ENCODE assay signal across 15 cellular contexts in the genomic region with DNA sequence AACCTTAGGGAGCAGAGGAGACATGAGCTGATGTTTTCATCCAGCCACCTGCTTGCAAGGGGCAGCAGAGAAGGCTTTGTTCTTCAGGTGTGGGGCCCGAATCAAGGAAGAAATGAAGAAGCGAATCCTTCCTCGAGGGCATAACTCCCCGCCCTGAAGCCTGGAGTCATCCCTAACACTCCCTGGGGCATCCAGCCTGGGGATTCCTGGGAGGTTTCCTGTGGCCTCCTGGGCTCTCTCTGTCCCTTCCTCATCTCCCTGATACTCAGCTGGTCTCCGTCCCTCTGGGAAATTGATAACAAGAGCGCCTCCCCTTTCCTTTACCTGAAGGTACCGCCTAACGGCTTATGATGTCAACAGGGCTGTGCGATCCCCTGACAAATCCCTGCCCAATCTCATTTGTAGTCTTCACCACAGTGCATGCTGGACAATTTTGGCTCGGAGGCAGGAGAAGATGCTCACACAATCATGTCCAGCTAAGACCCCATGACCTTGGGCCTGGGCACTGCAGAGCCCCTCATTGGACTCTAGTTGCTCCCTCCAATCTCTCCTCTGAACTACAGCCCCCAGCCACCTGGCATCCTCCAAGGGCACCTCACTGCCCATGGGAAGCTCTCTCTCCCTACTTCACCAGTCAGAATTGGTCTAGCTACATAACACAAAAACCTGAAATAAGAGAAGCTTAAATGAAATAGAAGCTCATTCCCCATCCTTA.
DNase-seq lines count a peak whose midpoint lies in the region; TF ChIP-seq lines count a peak whose summit lies in the region.
"Had no signal": no experiment of that assay in that cellular context is flagged by ENCODE, and none has a peak within 500 bp of the region (broad histone marks: within the 10 kb centered on the region; RNA-seq: fewer than 3 reads in every experiment).

No MANE protein-coding gene starts in this region.

- H3K4me1 ChIP-seq in H9 (ENCODE audit: insufficient read depth, low read length) (no peaks in the 10 kb centered on the region), spleen (no peaks in the 10 kb centered on the region)
- H3K4me1 ChIP-seq: BLaER1 had no signal

- H3K9me3 ChIP-seq in H9 (ENCODE audit: control insufficient read depth, low read depth, low read length) (no peaks in the 10 kb centered on the region), spleen (no peaks in the 10 kb centered on the region)
- H3K9me3 ChIP-seq: BLaER1 had no signal

- no peak overlapping the region for H3K4me2 ChIP-seq in H9 (ENCODE audit: insufficient read depth, insufficient read length, low read length)
- H3K4me2 ChIP-seq: BLaER1 had no signal

- no peak overlapping the region; a peak in 1 of 7 replicates for H3K27ac Mint-ChIP-seq in H9
- H3K27ac Mint-ChIP-seq in activated T-helper 1 cell treated with anti-CD3 and anti-CD28 coated beads, Interleukin-12 subunit alpha, Interleukin-12 subunit beta, Interleukin-2, Interleukin-4 antibody, amounts not matched to agents 30 ng/mL and 10 ng/mL and 1 ng/mL, durations not matched to agents 14 hours and 24 hours and 36 hours: no peak overlapping the region
- H3K27ac Mint-ChIP-seq: CD8-positive, alpha-beta T cell had no signal

- WGBS in H9 (ENCODE audit: extremely low coverage, insufficient read length, low lambda C conversion rate): no CpG with 5 or more reads among the region's 10 CpGs
- 73 to 88% (median 78%) methylated on average over 10 of the region's 10 CpGs for WGBS in spleen, 5 donors

- H3K18ac ChIP-seq in H9 (ENCODE audit: insufficient read length, low read depth, low read length): no peak overlapping the region

- no peak overlapping the region for H2BK20ac ChIP-seq in H9 (ENCODE audit: low read depth, low read length, poor library complexity, severe bottlenecking)

- H3K27me3 Mint-ChIP-seq in H9 (ENCODE audit: low read depth): peaks cover 31% of the 10 kb centered on the region
- peaks cover 3% of the 10 kb centered on the region for H3K27me3 Mint-ChIP-seq in activated T-helper 1 cell treated with anti-CD3 and anti-CD28 coated beads, Interleukin-12 subunit alpha, Interleukin-12 subunit beta, Interleukin-2, Interleukin-4 antibody, amounts not matched to agents 30 ng/mL and 10 ng/mL and 1 ng/mL, durations not matched to agents 14 hours and 24 hours and 36 hours (ENCODE audit: insufficient read depth)

- H3K4me3 Mint-ChIP-seq in H9: no peak overlapping the region
- H3K4me3 Mint-ChIP-seq in activated T-helper 1 cell treated with anti-CD3 and anti-CD28 coated beads, Interleukin-12 subunit alpha, Interleukin-12 subunit beta, Interleukin-2, Interleukin-4 antibody, amounts not matched to agents 30 ng/mL and 10 ng/mL and 1 ng/mL, durations not matched to agents 14 hours and 24 hours and 36 hours: no peak overlapping the region
- H3K4me3 Mint-ChIP-seq: CD8-positive, alpha-beta T cell had no signal

- H2BK120ac ChIP-seq in H9 (ENCODE audit: low read depth, low read length, poor library complexity, severe bottlenecking): no peak overlapping the region

- no peak overlapping the region for H3K4me3 ChIP-seq in spleen
- H3K4me3 ChIP-seq: BLaER1 had no signal

- H3K4me1 Mint-ChIP-seq in H9: peaks cover 4 to 10% of the 10 kb centered on the region in 2 experiments
- H3K4me1 Mint-ChIP-seq in activated T-helper 1 cell treated with anti-CD3 and anti-CD28 coated beads, Interleukin-12 subunit alpha, Interleukin-12 subunit beta, Interleukin-2, Interleukin-4 antibody, amounts not matched to agents 30 ng/mL and 10 ng/mL and 1 ng/mL, durations not matched to agents 14 hours and 24 hours and 36 hours (ENCODE audit: low read depth): no peaks in the 10 kb centered on the region

- H3K27me3 ChIP-seq in H9 (ENCODE audit: insufficient read depth, low read length) (no peaks in the 10 kb centered on the region), spleen (replicated peaks in 1 of 7) (peaks cover 0 to 61% (median 0%) of the 10 kb centered on the region in 7 donors)
- H3K27me3 ChIP-seq: BLaER1 had no signal

- no peak overlapping the region for H3K14ac ChIP-seq in H9 (ENCODE audit: insufficient read depth, low read length)

- no peak overlapping the region for H3K56ac ChIP-seq in H9 (ENCODE audit: insufficient read length, low read depth, low read length)

- no peaks in the 10 kb centered on the region for H3K79me2 ChIP-seq in H9 (ENCODE audit: insufficient read depth, low read length)

- no peak overlapping the region for H2BK12ac ChIP-seq in H9 (ENCODE audit: insufficient read length, low read depth, low read length)

- DNase-seq in activated effector memory CD4-positive, alpha-beta T cell treated with anti-CD3 and anti-CD28 coated beads, Interleukin-2, amount 50 U/mL, for 16 hours: peak; percentile 50
- DNase-seq in activated effector memory CD4-positive, alpha-beta T cell treated with Interleukin-2 at 50 U/mL for 16 hours: no peak
- DNase-seq in H9: peak; percentile 19
- peak; percentile 35 for DNase-seq in islet precursor cell
- DNase-seq in spleen: peak; percentile 16
- DNase-seq in NCI-H69 (lab: John Stamatoyannopoulos, UW): no peak
- DNase-seq in activated T-helper 1 cell treated with anti-CD3 and anti-CD28 coated beads, Interleukin-12 subunit alpha, Interleukin-12 subunit beta, Interleukin-2, Interleukin-4 antibody, amounts not matched to agents 30 ng/mL and 10 ng/mL and 1 ng/mL, durations not matched to agents 14 hours and 24 hours and 36 hours (ENCODE audit: low spot score): no peak
- DNase-seq in SHP77 (lab: John Stamatoyannopoulos, UW): no peak
- DNase-seq: CD8-positive, alpha-beta T cell; KG1; MV-4-11; NCI-H1694 treated with DMSO at 0.1 percent for 48 hours; NCI-H748 treated with DMSO at 0.1 percent for 48 hours; NK-92 treated with Interleukin-12 subunit alpha and Interleukin-12 subunit beta, amount 100 ng/mL, for 24 hours had no signal

- no peaks in the 10 kb centered on the region for H3K79me1 ChIP-seq in H9 (ENCODE audit: insufficient read depth, low read depth, low read length, poor library complexity, severe bottlenecking)

- H3K4ac ChIP-seq in H9 (ENCODE audit: low read depth, low read length): no peak overlapping the region

- H3K36me3 ChIP-seq in spleen: no peaks in the 10 kb centered on the region
- H3K36me3 ChIP-seq: BLaER1 had no signal

- no peak overlapping the region for H3K23ac ChIP-seq in H9 (ENCODE audit: insufficient read length, low read depth, low read length)

- no peak overlapping the region for H2BK15ac ChIP-seq in H9 (ENCODE audit: low read depth, low read length)

- no peak for TF ChIP-seq POLR2A in spleen (IDR thresholded peaks at IDR 0.05)

- H4K91ac ChIP-seq in H9 (ENCODE audit: insufficient read length, low read depth, low read length): no peak overlapping the region

- H3K27ac ChIP-seq in H9 (ENCODE audit: insufficient read length, low read depth, low read length): no peak overlapping the region
- H3K27ac ChIP-seq in spleen: no peak overlapping the region
- H3K27ac ChIP-seq: BLaER1 had no signal

- TF ChIP-seq CTCF in H9 (conservative IDR thresholded peaks at IDR 0.05) (no peak), spleen (IDR thresholded peaks at IDR 0.05 in 8 of 11, conservative IDR thresholded peaks at IDR 0.05 in 3 of 11) (no peak)

- H3K23me2 ChIP-seq in H9 (ENCODE audit: insufficient read length, low read depth, low read length, poor library complexity, severe bottlenecking): no peaks in the 10 kb centered on the region

- no peaks in the 10 kb centered on the region for H4K20me1 ChIP-seq in H9 (ENCODE audit: control insufficient read depth, insufficient read depth, insufficient read length)
- H4K20me1 ChIP-seq: BLaER1 had no signal

- no peak overlapping the region for H3K9ac ChIP-seq in H9 (ENCODE audit: extremely low read depth, insufficient read length, low read length)
- H3K9ac ChIP-seq: BLaER1 had no signal

- H4K5ac ChIP-seq in H9 (ENCODE audit: insufficient read length, low read depth, low read length): no peak overlapping the region

- no peak overlapping the region for H2AK5ac ChIP-seq in H9 (ENCODE audit: insufficient read length, low read length)

- intact Hi-C loops in spleen (cut with DNase I; ENCODE audit: low total_unique reads): no loop called here
- intact Hi-C loops in activated T-helper 1 cell treated with anti-CD3 and anti-CD28 coated beads, Interleukin-12 subunit alpha, Interleukin-12 subunit beta, Interleukin-2, Interleukin-4 antibody, amounts not matched to agents 30 ng/mL and 10 ng/mL and 1 ng/mL, durations not matched to agents 14 hours and 24 hours and 36 hours (cut with micrococcal nuclease): no loop called here

- H2BK5ac ChIP-seq in H9 (ENCODE audit: insufficient read length, low read length): no peak overlapping the region

- no peaks in the 10 kb centered on the region for H3K36me3 Mint-ChIP-seq in H9 (ENCODE audit: insufficient read depth in 1 of 3, low read depth in 3 of 3)
- H3K36me3 Mint-ChIP-seq in activated T-helper 1 cell treated with anti-CD3 and anti-CD28 coated beads, Interleukin-12 subunit alpha, Interleukin-12 subunit beta, Interleukin-2, Interleukin-4 antibody, amounts not matched to agents 30 ng/mL and 10 ng/mL and 1 ng/mL, durations not matched to agents 14 hours and 24 hours and 36 hours (ENCODE audit: low read depth): no peaks in the 10 kb centered on the region
- H3K36me3 Mint-ChIP-seq: CD8-positive, alpha-beta T cell had no signal

- no peak overlapping the region for H3T11ph ChIP-seq in H9 (ENCODE audit: low read length)

- no peak overlapping the region for H2AFZ ChIP-seq in H9 (ENCODE audit: low read length)

- no peaks in the 10 kb centered on the region; a peak in 1 of 5 replicates for H3K9me3 Mint-ChIP-seq in H9
- no peaks in the 10 kb centered on the region for H3K9me3 Mint-ChIP-seq in activated T-helper 1 cell treated with anti-CD3 and anti-CD28 coated beads, Interleukin-12 subunit alpha, Interleukin-12 subunit beta, Interleukin-2, Interleukin-4 antibody, amounts not matched to agents 30 ng/mL and 10 ng/mL and 1 ng/mL, durations not matched to agents 14 hours and 24 hours and 36 hours
- H3K9me3 Mint-ChIP-seq: CD8-positive, alpha-beta T cell had no signal

- no peak overlapping the region for H4K8ac ChIP-seq in H9 (replicated peaks; ENCODE audit: insufficient read length, low read depth, low read length)

Comparison
In these comparisons a context has a peak if more than half of its experiments do, and no peak if none do; other contexts are left out.
1. DNase-seq: peak in activated effector memory CD4-positive, alpha-beta T cell treated with anti-CD3 and anti-CD28 coated beads, Interleukin-2, amount 50 U/mL, for 16 hours (single experiment), H9 (single experiment), islet precursor cell (single experiment) and spleen (single experiment); none in activated effector memory CD4-positive, alpha-beta T cell treated with Interleukin-2 at 50 U/mL for 16 hours (single experiment), NCI-H69 (single experiment), activated T-helper 1 cell treated with anti-CD3 and anti-CD28 coated beads, Interleukin-12 subunit alpha, Interleukin-12 subunit beta, Interleukin-2, Interleukin-4 antibody, amounts not matched to agents 30 ng/mL and 10 ng/mL and 1 ng/mL, durations not matched to agents 14 hours and 24 hours and 36 hours (single experiment) and SHP77 (0 of 2).